8 cellular contexts compared by ENCODE assay signal in the genomic region with DNA sequence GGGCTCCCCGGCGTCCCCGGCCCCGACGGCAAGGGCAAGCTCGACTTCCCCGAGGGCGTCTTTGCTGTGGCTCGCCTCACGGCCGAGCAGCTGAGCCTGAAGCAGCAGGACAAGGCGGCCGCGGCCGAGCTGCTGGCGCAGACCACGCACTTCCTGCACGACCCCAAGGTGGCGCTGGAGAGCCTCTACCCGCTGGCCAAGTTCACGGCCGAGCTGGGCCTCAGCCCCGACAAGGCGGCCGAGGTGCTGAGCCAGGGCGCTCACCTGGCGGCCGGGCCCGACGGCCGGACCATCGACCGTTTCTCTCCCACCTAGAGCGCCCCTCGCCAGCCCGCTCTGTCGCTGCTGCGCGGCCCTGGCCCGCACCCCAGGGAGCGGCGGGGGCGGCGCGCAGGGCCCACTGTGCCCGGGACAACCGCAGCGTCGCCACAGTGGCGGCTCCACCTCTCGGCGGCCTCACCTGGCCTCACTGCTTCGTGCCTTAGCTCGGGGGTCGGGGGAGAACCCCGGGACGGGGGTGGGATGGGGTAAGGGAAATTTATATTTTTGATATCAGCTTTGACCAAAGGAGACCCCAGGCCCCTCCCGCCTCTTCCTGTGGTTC. TPM values are rescaled to one million over a fixed set of nuclear protein-coding genes. Genes with fewer than 3 reads are reported as not detected.
DNase-seq lines count a peak whose midpoint lies in the region; ATAC-seq and TF ChIP-seq lines count a peak whose summit lies in the region.

No MANE protein-coding gene starts in this region.

- TF ChIP-seq CTCF in OCI-LY1 (IDR thresholded peaks at IDR 0.05; ENCODE audit: low read length): peak; percentile 84

- H3K9me2 ChIP-seq in OCI-LY1 (ENCODE audit: low read depth, low read length): no peaks in the 10 kb centered on the region

- H3K36me3 Mint-ChIP-seq in activated naive CD8-positive, alpha-beta T cell treated with anti-CD3 and anti-CD28 coated beads, Interleukin-2, amount 50 U/mL, for 24 hours (ENCODE audit: low read depth): peaks cover 28% of the 10 kb centered on the region

- H3K4me1 ChIP-seq in OCI-LY1 (ENCODE audit: insufficient read depth, low read length, severe bottlenecking): peaks cover 45% of the 10 kb centered on the region
- peaks cover 2% of the 10 kb centered on the region for H3K4me1 ChIP-seq in right cardiac atrium (ENCODE audit: control insufficient read depth, insufficient read depth, low read length)
- H3K4me1 ChIP-seq in skeletal muscle tissue (ENCODE audit: control insufficient read depth in 3 of 3, insufficient read depth in 3 of 3, low read length in 3 of 3): peaks cover 43 to 50% (median 45%) of the 10 kb centered on the region in 3 donors

- peaks cover 17% of the 10 kb centered on the region for H3K27me3 Mint-ChIP-seq in activated naive CD8-positive, alpha-beta T cell treated with anti-CD3 and anti-CD28 coated beads, Interleukin-2, amount 50 U/mL, for 24 hours

- peak overlapping the region; percentile 73 for H3K4me2 ChIP-seq in OCI-LY1 (ENCODE audit: low read length)

- peak; percentile 81 for DNase-seq in activated naive CD8-positive, alpha-beta T cell treated with anti-CD3 and anti-CD28 coated beads, Interleukin-2, amount 50 U/mL, for 24 hours
- DNase-seq in right cardiac atrium: peak; percentile 80 to 94 (median 93)

- no peaks in the 10 kb centered on the region for H3K79me2 ChIP-seq in OCI-LY1 (ENCODE audit: insufficient read depth, low read length)

- peak; percentile 6 for ATAC-seq in activated naive CD8-positive, alpha-beta T cell treated with anti-CD3 and anti-CD28 coated beads, Interleukin-2, amount 50 U/mL, for 24 hours
- ATAC-seq in right cardiac atrium: peak; percentile 3 to 21
- ATAC-seq in GM18909 (IDR thresholded peaks at IDR 0.05; ENCODE audit: poor library complexity, unreplicated experiment): no peak
- no peak for ATAC-seq in GM21786 (IDR thresholded peaks at IDR 0.05; ENCODE audit: unreplicated experiment)
- ATAC-seq in GM19351 (IDR thresholded peaks at IDR 0.05; ENCODE audit: unreplicated experiment): no peak

- no peaks in the 10 kb centered on the region for H3F3A ChIP-seq in OCI-LY1 (ENCODE audit: insufficient read depth, low read length)

- H2AFZ ChIP-seq in OCI-LY1 (ENCODE audit: low read length): no peak overlapping the region

- H3K27me3 ChIP-seq in OCI-LY1 (ENCODE audit: insufficient read depth, low read length): no peaks in the 10 kb centered on the region
- no peaks in the 10 kb centered on the region for H3K27me3 ChIP-seq in right cardiac atrium (ENCODE audit: control insufficient read depth, insufficient read depth)
- peaks cover 0 to 11% (median 2%) of the 10 kb centered on the region in 3 donors for H3K27me3 ChIP-seq in skeletal muscle tissue (ENCODE audit: control insufficient read depth in 3 of 3, insufficient read depth in 3 of 3, low read length in 3 of 3)

- no peaks in the 10 kb centered on the region for H3K9me3 ChIP-seq in OCI-LY1 (ENCODE audit: low read length)
- H3K9me3 ChIP-seq in right cardiac atrium (ENCODE audit: control insufficient read depth, low read length): no peaks in the 10 kb centered on the region
- no peaks in the 10 kb centered on the region for H3K9me3 ChIP-seq in skeletal muscle tissue (ENCODE audit: control insufficient read depth in 3 of 3, low read length in 3 of 3)

- H3K27ac ChIP-seq in OCI-LY1 (ENCODE audit: low read depth, low read length, poor library complexity, severe bottlenecking): no peak overlapping the region
- peak overlapping the region; percentile 62 for H3K27ac ChIP-seq in right cardiac atrium (ENCODE audit: low read length)
- H3K27ac ChIP-seq in skeletal muscle tissue (ENCODE audit: low read depth, low read length): peak overlapping the region; percentile 76

- no peaks in the 10 kb centered on the region for H3K9me3 Mint-ChIP-seq in activated naive CD8-positive, alpha-beta T cell treated with anti-CD3 and anti-CD28 coated beads, Interleukin-2, amount 50 U/mL, for 24 hours

- H3K4me3 ChIP-seq in GM08714 (ENCODE audit: low read length) (peak overlapping the region; percentile 80; the same call in 1 of the 2 replicates), OCI-LY1 (ENCODE audit: low read depth, low read length, poor library complexity, severe bottlenecking) (peak overlapping the region; percentile 53), right cardiac atrium (ENCODE audit: low read length) (peak overlapping the region; percentile 81), skeletal muscle tissue (ENCODE audit: low read length in 3 of 3) (peak overlapping the region in 2 of 3 donors; percentile 32 to 73)

- 9% methylated on average over 58 of the region's 58 CpGs for WGBS in right cardiac atrium

- intact Hi-C loops in right cardiac atrium (cut with DNase I): loop anchor here in 2 of 4 donors (2.0 to 5.0 kb wide), 2 partner anchors 32 to 184 kb away; no protein-coding TSS in a partner anchor

- H3K27ac Mint-ChIP-seq in activated naive CD8-positive, alpha-beta T cell treated with anti-CD3 and anti-CD28 coated beads, Interleukin-2, amount 50 U/mL, for 24 hours: no peak overlapping the region

- peaks cover 17% of the 10 kb centered on the region; the same call in 1 of the 2 replicates for H3K36me3 ChIP-seq in OCI-LY1 (ENCODE audit: insufficient read depth, low read length)
- peaks cover 0 to 27% (median 17%) of the 10 kb centered on the region in 3 donors for H3K36me3 ChIP-seq in skeletal muscle tissue (ENCODE audit: control insufficient read depth in 3 of 3, insufficient read depth in 3 of 3, low read length in 3 of 3)

- H3K4me3 Mint-ChIP-seq in activated naive CD8-positive, alpha-beta T cell treated with anti-CD3 and anti-CD28 coated beads, Interleukin-2, amount 50 U/mL, for 24 hours: no peak overlapping the region

- H3K4me1 Mint-ChIP-seq in activated naive CD8-positive, alpha-beta T cell treated with anti-CD3 and anti-CD28 coated beads, Interleukin-2, amount 50 U/mL, for 24 hours: peaks cover 21% of the 10 kb centered on the region

- peak overlapping the region; percentile 24; the same call in 1 of the 2 replicates for H3K9ac ChIP-seq in OCI-LY1 (ENCODE audit: low read length)
- peak overlapping the region; percentile 32 to 79 (median 43) for H3K9ac ChIP-seq in skeletal muscle tissue (ENCODE audit: low read depth in 1 of 3, low read length in 3 of 3)

- no peaks in the 10 kb centered on the region for H4K20me1 ChIP-seq in OCI-LY1 (ENCODE audit: insufficient read depth, low read length)

RNA-seq across cellular contexts. Expression of a gene that starts 3.7 kb away (rescaled TPM):
- total RNA-seq in right cardiac atrium: 10 to 100 TPM; 16.9 to 33.0 (median 24.7) TPM
- polyA plus RNA-seq in right cardiac atrium: 10.3 TPM
- total RNA-seq in skeletal muscle tissue: 23.5 TPM

RNA-seq across cellular contexts. Expression of a gene that starts 16.8 kb away (rescaled TPM):
- total RNA-seq in right cardiac atrium (10 to 100 TPM; 15.3 to 29.4 (median 20.5) TPM), skeletal muscle tissue (24.0 TPM)
- polyA plus RNA-seq in right cardiac atrium: 35.6 TPM

RNA-seq across cellular contexts. Expression of a gene that starts 28.7 kb away (rescaled TPM):
- total RNA-seq in right cardiac atrium (10 to 100 TPM; 24.7 to 30.7 (median 27.5) TPM), skeletal muscle tissue (14.1 TPM)
- 20.5 TPM for polyA plus RNA-seq in right cardiac atrium

RNA-seq across cellular contexts. Expression of a gene that starts 33.5 kb away (rescaled TPM):
- total RNA-seq in right cardiac atrium: 1 to 10 TPM; 3.9 to 5.7 (median 4.2) TPM
- polyA plus RNA-seq in right cardiac atrium: 5.4 TPM
- total RNA-seq in skeletal muscle tissue: 1.0 TPM

Comparison
In these comparisons a context has a peak if more than half of its experiments do, and no peak if none do; other contexts are left out.
1. ATAC-seq: peak in activated naive CD8-positive, alpha-beta T cell treated with anti-CD3 and anti-CD28 coated beads, Interleukin-2, amount 50 U/mL, for 24 hours (single experiment) and right cardiac atrium (2 of 2); none in GM18909 (single experiment), GM21786 (single experiment) and GM19351 (single experiment).
2. Peak in every context shown above with its lines, with median percentiles within 50 percentile points of each other: H3K4me3 ChIP-seq.